In the genomic region with DNA sequence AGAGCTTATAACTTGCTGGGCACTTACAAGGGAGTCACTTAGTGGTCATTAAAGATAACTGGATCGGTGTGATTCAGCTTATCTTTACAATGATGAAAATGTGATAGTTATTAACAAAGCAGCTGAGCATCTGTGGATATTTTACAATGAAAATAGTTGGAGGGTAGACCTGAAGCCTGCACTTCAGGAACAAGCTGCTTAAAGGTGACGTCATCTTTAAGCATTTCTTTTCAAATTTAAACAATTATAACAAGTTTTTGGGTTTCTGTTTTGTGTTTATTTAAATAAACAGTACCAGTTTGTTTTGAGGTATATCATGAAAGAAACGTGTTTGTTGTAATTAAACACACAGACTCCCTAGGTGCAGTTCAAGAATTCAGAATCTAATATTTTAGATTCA, we compare ENCODE assay signal across 31 cellular contexts.
"Had no signal": no experiment of that assay in that cellular context is flagged by ENCODE, and none has a peak within 500 bp of the region (broad histone marks: within the 10 kb centered on the region; RNA-seq: fewer than 3 reads in every experiment).

No MANE protein-coding gene starts in this region.

- H3K79me2 ChIP-seq: parathyroid adenoma had no signal

- H3K4me3 ChIP-seq: neural progenitor cell, ovary, psoas muscle, skin epidermis, smooth muscle cell, spleen, suprapubic skin, testis, tibial artery, transverse colon, upper lobe of right lung, uterus had no signal

- H3K4me2 ChIP-seq: neural progenitor cell, smooth muscle cell had no signal

- DNase-seq: natural killer cell; occipital lobe; ovary; posterior cingulate gyrus; psoas muscle; right cardiac atrium; spleen; stimulated activated CD4-positive, alpha-beta T cell treated with anti-CD3 and anti-CD28 coated beads, Interleukin-12 subunit alpha, Interleukin-12 subunit beta, amount 100 ng/mL, for 4 hours; stimulated activated CD4-positive, alpha-beta T cell treated with anti-CD3 and anti-CD28 coated beads, Interleukin-1b, Interleukin-23, amount 100 ng/mL, for 48 hours; stimulated activated CD4-positive, alpha-beta T cell treated with anti-CD3 and anti-CD28 coated beads, Interleukin-4, amount 100 ng/mL, for 1 hour; stimulated activated CD4-positive, alpha-beta T cell treated with anti-CD3 and anti-CD28 coated beads, Interleukin-4, amount 100 ng/mL, for 4 hours; stimulated activated CD8-positive, alpha-beta memory T cell treated with anti-CD3 and anti-CD28 coated beads, Interleukin-4, amount 100 ng/mL, for 48 hours; stimulated activated naive CD4-positive, alpha-beta T cell; stimulated activated naive CD8-positive, alpha-beta T cell treated with anti-CD3 and anti-CD28 coated beads, Interleukin-15, amount 100 ng/mL, for 72 hours; stimulated activated naive CD8-positive, alpha-beta T cell treated with anti-CD3 and anti-CD28 coated beads, Interleukin-15, Interleukin-2, amounts not matched to agents 100 U/mL and 50 U/mL, for 24 hours; substantia nigra; testis; tibial artery; transverse colon; upper lobe of right lung; uterus had no signal

- H3K36me3 ChIP-seq: neural progenitor cell, ovary, spleen, suprapubic skin, tibial artery, transverse colon, upper lobe of right lung, uterus had no signal

- H2AFZ ChIP-seq: neural progenitor cell, parathyroid adenoma had no signal

- H3K27me3 Mint-ChIP-seq: progenitor cell of endocrine pancreas; stimulated activated memory B cell treated with anti-CD40 and anti-IgM and Interleukin-4, amounts not matched to agents 10 μg/mL and 1 μg/mL and 100 μg/mL, for 72 hours; type B pancreatic cell had no signal

- H3K9me3 ChIP-seq: ovary, psoas muscle, suprapubic skin, testis, tibial artery, transverse colon, upper lobe of right lung, uterus had no signal

- H3K4me1 Mint-ChIP-seq: natural killer cell; neural progenitor cell; stimulated activated memory B cell treated with anti-CD40 and anti-IgM and Interleukin-4, amounts not matched to agents 10 μg/mL and 1 μg/mL and 100 μg/mL, for 72 hours; stimulated activated naive CD8-positive, alpha-beta T cell treated with anti-CD3 and anti-CD28 coated beads, Interleukin-15, amount 100 ng/mL, for 72 hours had no signal

- H3K9ac ChIP-seq: neural progenitor cell, parathyroid adenoma had no signal

- H3K27ac Mint-ChIP-seq: natural killer cell; nephron; neural progenitor cell; progenitor cell of endocrine pancreas; stimulated activated memory B cell treated with anti-CD40 and anti-IgM and Interleukin-4, amounts not matched to agents 10 μg/mL and 1 μg/mL and 100 μg/mL, for 72 hours; type B pancreatic cell had no signal

- H3K9me3 Mint-ChIP-seq: natural killer cell; stimulated activated naive CD8-positive, alpha-beta T cell treated with anti-CD3 and anti-CD28 coated beads, Interleukin-15, amount 100 ng/mL, for 72 hours had no signal

- H3K27me3 ChIP-seq: neural progenitor cell, ovary, spleen, suprapubic skin, testis, tibial artery, transverse colon, upper lobe of right lung, uterus had no signal

- ATAC-seq: natural killer cell; psoas muscle; right cardiac atrium; sciatic nerve; stimulated activated memory B cell treated with anti-CD40 and anti-IgM and Interleukin-4, amounts not matched to agents 10 μg/mL and 1 μg/mL and 100 μg/mL, for 72 hours; stimulated activated naive CD8-positive, alpha-beta T cell treated with anti-CD3 and anti-CD28 coated beads, Interleukin-15, amount 100 ng/mL, for 72 hours; stimulated activated naive CD8-positive, alpha-beta T cell treated with anti-CD3 and anti-CD28 coated beads, Interleukin-15, Interleukin-2, amounts not matched to agents 100 U/mL and 50 U/mL, for 24 hours; upper lobe of right lung had no signal

- H3K36me3 Mint-ChIP-seq: neural progenitor cell; stimulated activated memory B cell treated with anti-CD40 and anti-IgM and Interleukin-4, amounts not matched to agents 10 μg/mL and 1 μg/mL and 100 μg/mL, for 72 hours; type B pancreatic cell had no signal

- H3K4me1 ChIP-seq: neural progenitor cell, parathyroid adenoma, psoas muscle, spleen, suprapubic skin, testis, transverse colon, upper lobe of right lung, uterus had no signal

- H3K4me3 Mint-ChIP-seq: natural killer cell; nephron; neural progenitor cell; stimulated activated memory B cell treated with anti-CD40 and anti-IgM and Interleukin-4, amounts not matched to agents 10 μg/mL and 1 μg/mL and 100 μg/mL, for 72 hours; stimulated activated naive CD8-positive, alpha-beta T cell treated with anti-CD3 and anti-CD28 coated beads, Interleukin-15, amount 100 ng/mL, for 72 hours; type B pancreatic cell had no signal

- H3K27ac ChIP-seq: neural progenitor cell, ovary, parathyroid adenoma, psoas muscle, skin epidermis, spleen, suprapubic skin, testis, tibial artery, transverse colon, upper lobe of right lung, uterus had no signal
